In genomic region chr12:19183121-19183838, GRCh38 we compare ENCODE assay signal across 14 cellular contexts. TPM values are rescaled to one million over a fixed set of nuclear protein-coding genes. Genes with fewer than 3 reads are reported as not detected.
A peak's percentile ranks its signal among the peaks of the same experiment; 100 is the strongest.
DNase-seq lines count a peak whose midpoint lies in the region; ATAC-seq, FAIRE-seq and TF ChIP-seq lines count a peak whose summit lies in the region.
"Had no signal": no experiment of that assay in that cellular context is flagged by ENCODE, and none has a peak within 500 bp of the region (broad histone marks: within the 10 kb centered on the region; RNA-seq: fewer than 3 reads in every experiment).

No MANE protein-coding gene starts in this region.

- in situ Hi-C loops in brain microvascular endothelial cell (cut with HindIII; ENCODE audit: low pct_ligation_motif_present, low sequenced_read_pairs): loop anchor here (25.0 kb wide), 1 partner anchor 321 kb away; no protein-coding TSS in a partner anchor

- no peaks in the 10 kb centered on the region for H3K9me3 ChIP-seq in Karpas-422 (ENCODE audit: low read length)
- no peaks in the 10 kb centered on the region for H3K9me3 ChIP-seq in kidney (ENCODE audit: control insufficient read depth in 1 of 2, low read length in 2 of 2)
- H3K9me3 ChIP-seq: uterus had no signal

- no peak overlapping the region for H3K9ac ChIP-seq in Karpas-422 (ENCODE audit: low read length)
- H3K9ac ChIP-seq in kidney (ENCODE audit: low read length in 2 of 2): peak overlapping the region in 1 of 2 donors; percentile 30

- no peak overlapping the region for H3K27ac ChIP-seq in Karpas-422 (ENCODE audit: low read length)
- H3K27ac ChIP-seq in brain microvascular endothelial cell: no peak overlapping the region
- no peak overlapping the region for H3K27ac ChIP-seq in kidney (ENCODE audit: low read depth in 2 of 2, low read length in 2 of 2)

- no peaks in the 10 kb centered on the region for H4K20me1 ChIP-seq in Karpas-422 (ENCODE audit: insufficient read depth, low read depth, low read length)

- H3K4me2 ChIP-seq in Karpas-422 (ENCODE audit: low read depth, low read length, poor library complexity, severe bottlenecking): no peak overlapping the region

- H3K4me1 ChIP-seq in Karpas-422 (ENCODE audit: low read length) (peaks cover 38% of the 10 kb centered on the region), kidney (ENCODE audit: control insufficient read depth in 1 of 2, insufficient read depth in 1 of 2, low read depth in 1 of 2, low read length in 2 of 2) (peaks cover 4 to 28% of the 10 kb centered on the region in 2 donors)

- intact Hi-C loops in kidney (cut with DNase I): no loop called here

- no peaks in the 10 kb centered on the region for H3K36me3 ChIP-seq in Karpas-422 (ENCODE audit: insufficient read depth, low read length)
- no peaks in the 10 kb centered on the region for H3K36me3 ChIP-seq in brain microvascular endothelial cell (replicated peaks)
- no peaks in the 10 kb centered on the region for H3K36me3 ChIP-seq in kidney (ENCODE audit: control insufficient read depth in 1 of 2, insufficient read depth in 2 of 2, low read length in 2 of 2)
- H3K36me3 ChIP-seq: uterus had no signal

- DNase-seq in AG09309 (ENCODE audit: low read depth) (no peak), Karpas-422 (peak; percentile 45), brain microvascular endothelial cell (no peak), kidney (no peak), NCI-H2227 treated with DMSO at 0.1 percent for 48 hours (lab: John Stamatoyannopoulos, UW) (no peak), superior temporal gyrus (ENCODE audit: extremely low spot score) (no peak), NCI-H2196 (lab: John Stamatoyannopoulos, UW; ENCODE audit: unreplicated experiment) (no peak)
- DNase-seq: activated B cell treated with CpG ODN at 0.5 μM for 24 hours; aorta; CD8-positive, alpha-beta memory T cell; naive thymus-derived CD4-positive, alpha-beta T cell; NCI-H226; uterus had no signal

- no peak overlapping the region for H2AFZ ChIP-seq in Karpas-422 (ENCODE audit: low read length)

- no peak overlapping the region for H3K4me3 ChIP-seq in AG09309 (ENCODE audit: control insufficient read depth, low read depth, low read length)
- no peak overlapping the region for H3K4me3 ChIP-seq in Karpas-422 (ENCODE audit: low read length)
- no peak overlapping the region for H3K4me3 ChIP-seq in brain microvascular endothelial cell (ENCODE audit: low read depth, low read length)
- no peak overlapping the region for H3K4me3 ChIP-seq in kidney (ENCODE audit: low read length in 2 of 2)
- H3K4me3 ChIP-seq: uterus had no signal

- H3K9me2 ChIP-seq in Karpas-422 (replicated peaks; ENCODE audit: insufficient read depth, low read length): no peaks in the 10 kb centered on the region

- ATAC-seq in GM21717 (IDR thresholded peaks at IDR 0.05; ENCODE audit: unreplicated experiment): no peak
- ATAC-seq: naive thymus-derived CD4-positive, alpha-beta T cell had no signal

- no peak for FAIRE-seq in kidney (lab: Jason Lieb, UNC)

- TF ChIP-seq CTCF in AG09309 (IDR thresholded peaks at IDR 0.05; ENCODE audit: control insufficient read depth, insufficient read depth, low read depth, low read length, missing control alignments) (peak; percentile 43), brain microvascular endothelial cell (IDR thresholded peaks at IDR 0.05; ENCODE audit: low read depth, low read length, missing control alignments) (peak; percentile 58), kidney (IDR thresholded peaks at IDR 0.05; ENCODE audit: borderline replicate concordance, extremely low read depth, insufficient read depth) (peak; percentile 15)

- no peaks in the 10 kb centered on the region for H3K79me2 ChIP-seq in Karpas-422 (ENCODE audit: low read length)

- no peaks in the 10 kb centered on the region for H3K27me3 ChIP-seq in Karpas-422 (ENCODE audit: low read length)
- H3K27me3 ChIP-seq in brain microvascular endothelial cell (replicated peaks): no peaks in the 10 kb centered on the region
- H3K27me3 ChIP-seq: uterus had no signal

RNA-seq across cellular contexts. Expression of gene PLEKHA5, which starts 53.7 kb away (rescaled TPM):
- total RNA-seq in Karpas-422 (2014; rRNA removed; shearing (Covaris generic); ENCODE audit: low replicate concordance): 130 and 189 TPM in 2 replicates
- 52.9 TPM for total RNA-seq in kidney
- polyA plus RNA-seq in kidney (ENCODE audit: insufficient read depth, low read depth, low replicate concordance): 26.6 TPM
